ENCODE assay signal across 11 cellular contexts in the genomic region with DNA sequence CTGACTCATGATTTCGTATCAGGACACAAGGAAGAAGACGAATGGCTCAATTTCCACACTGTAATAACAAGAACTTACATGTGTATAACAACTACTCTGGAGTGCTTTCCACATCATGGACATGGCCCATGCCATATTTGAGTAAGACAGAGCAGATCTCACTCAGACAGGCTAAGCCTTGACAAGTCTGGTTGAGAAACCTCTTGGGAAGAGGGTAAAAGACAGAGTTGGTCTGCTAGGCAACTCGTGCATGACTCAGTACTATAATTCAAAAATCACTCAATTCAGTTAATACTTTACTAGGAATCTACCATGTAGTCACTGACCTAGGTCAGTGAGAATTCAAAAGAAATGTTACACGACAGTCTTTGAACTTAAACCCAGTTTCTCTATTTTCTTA. TPM values are rescaled to one million over a fixed set of nuclear protein-coding genes. Genes with fewer than 3 reads are reported as not detected.
A peak's percentile ranks its signal among the peaks of the same experiment; 100 is the strongest.
DNase-seq lines count a peak whose midpoint lies in the region; ATAC-seq, FAIRE-seq and TF ChIP-seq lines count a peak whose summit lies in the region.
"Had no signal": no experiment of that assay in that cellular context is flagged by ENCODE, and none has a peak within 500 bp of the region (broad histone marks: within the 10 kb centered on the region; RNA-seq: fewer than 3 reads in every experiment).

No MANE protein-coding gene starts in this region.

- CTCF ChIA-PET in activated CD8-positive, alpha-beta memory T cell treated with anti-CD3 and anti-CD28 coated beads, Interleukin-2, amount 10 ng/mL, durations not matched to agents 7 days and 5 days (lab: Charles Lee): interaction anchor here (2.6 kb wide), 1 partner anchor 39 kb away, joined by 7 read pairs; no protein-coding TSS in a partner anchor

- no peaks in the 10 kb centered on the region for H3K9me3 ChIP-seq in smooth muscle cell (replicated peaks; ENCODE audit: low read depth)

- H3K9me3 Mint-ChIP-seq in activated CD8-positive, alpha-beta memory T cell treated with anti-CD3 and anti-CD28 coated beads, Interleukin-2, amount 10 ng/mL, durations not matched to agents 7 days and 5 days (ENCODE audit: low read depth): no peaks in the 10 kb centered on the region
- no peaks in the 10 kb centered on the region for H3K9me3 Mint-ChIP-seq in activated T-helper 2 cell treated with anti-CD3 and anti-CD28 coated beads, Interferon-gamma antibody, Interleukin-2, Interleukin-4, amounts not matched to agents 10 μg/mL and 5 μg/mL and 100 μg/mL, durations not matched to agents 14 hours and 24 hours and 36 hours
- H3K9me3 Mint-ChIP-seq: activated naive CD4-positive, alpha-beta T cell treated with anti-CD3 and anti-CD28 coated beads, Interleukin-2, amount 50 U/mL, for 24 hours had no signal

- H3K4me2 ChIP-seq in smooth muscle cell: no peak overlapping the region
- H3K4me2 ChIP-seq: PC-9 had no signal

- peak; percentile 27 for ATAC-seq in activated CD8-positive, alpha-beta memory T cell treated with anti-CD3 and anti-CD28 coated beads, Interleukin-2, amount 10 ng/mL, durations not matched to agents 7 days and 5 days
- ATAC-seq in HG02943 (IDR thresholded peaks at IDR 0.05; ENCODE audit: low read depth, unreplicated experiment): peak; percentile 82

- H3K4me3 ChIP-seq in smooth muscle cell: no peak overlapping the region
- H3K4me3 ChIP-seq: PC-9 had no signal

- H3K4me1 ChIP-seq in smooth muscle cell (ENCODE audit: low read depth): no peaks in the 10 kb centered on the region

- no peak for DNase-seq in activated CD8-positive, alpha-beta memory T cell treated with anti-CD3 and anti-CD28 coated beads, Interleukin-2, amount 10 ng/mL, durations not matched to agents 7 days and 5 days
- DNase-seq in activated CD8-positive, alpha-beta memory T cell treated with anti-CD3 and anti-CD28 coated beads, Interleukin-2, amount 50 U/mL, for 48 hours: no peak
- DNase-seq in activated T-helper 2 cell treated with anti-CD3 and anti-CD28 coated beads, Interferon-gamma antibody, Interleukin-2, Interleukin-4, amounts not matched to agents 10 μg/mL and 5 μg/mL and 100 μg/mL, durations not matched to agents 14 hours and 24 hours and 36 hours (ENCODE audit: low spot score): no peak
- no peak for DNase-seq in smooth muscle cell (lab: John Stamatoyannopoulos, UW; ENCODE audit: unreplicated experiment)
- no peak for DNase-seq in NCI-H128 (lab: John Stamatoyannopoulos, UW; ENCODE audit: unreplicated experiment)
- no peak for DNase-seq in urothelium cell line (ENCODE audit: low spot score)
- no peak for DNase-seq in foreskin melanocyte
- DNase-seq: kidney, PC-9 had no signal

- H4K20me1 ChIP-seq in smooth muscle cell (ENCODE audit: low read depth): no peaks in the 10 kb centered on the region

- H2AFZ ChIP-seq in smooth muscle cell (ENCODE audit: low read depth): no peak overlapping the region
- H2AFZ ChIP-seq: PC-9 had no signal

- H3K79me2 ChIP-seq in smooth muscle cell (ENCODE audit: low read depth): no peaks in the 10 kb centered on the region

- H3K36me3 Mint-ChIP-seq in activated CD8-positive, alpha-beta memory T cell treated with anti-CD3 and anti-CD28 coated beads, Interleukin-2, amount 10 ng/mL, durations not matched to agents 7 days and 5 days: peaks cover 31% of the 10 kb centered on the region
- H3K36me3 Mint-ChIP-seq in activated T-helper 2 cell treated with anti-CD3 and anti-CD28 coated beads, Interferon-gamma antibody, Interleukin-2, Interleukin-4, amounts not matched to agents 10 μg/mL and 5 μg/mL and 100 μg/mL, durations not matched to agents 14 hours and 24 hours and 36 hours (ENCODE audit: low read depth): peaks cover 38% of the 10 kb centered on the region

- peaks cover 2% of the 10 kb centered on the region for H3K27me3 Mint-ChIP-seq in activated CD8-positive, alpha-beta memory T cell treated with anti-CD3 and anti-CD28 coated beads, Interleukin-2, amount 10 ng/mL, durations not matched to agents 7 days and 5 days
- H3K27me3 Mint-ChIP-seq in activated T-helper 2 cell treated with anti-CD3 and anti-CD28 coated beads, Interferon-gamma antibody, Interleukin-2, Interleukin-4, amounts not matched to agents 10 μg/mL and 5 μg/mL and 100 μg/mL, durations not matched to agents 14 hours and 24 hours and 36 hours (ENCODE audit: low read depth): no peaks in the 10 kb centered on the region
- H3K27me3 Mint-ChIP-seq: activated naive CD4-positive, alpha-beta T cell treated with anti-CD3 and anti-CD28 coated beads, Interleukin-2, amount 50 U/mL, for 24 hours had no signal

- peak overlapping the region; percentile 52 for H3K27ac ChIP-seq in smooth muscle cell (ENCODE audit: low read depth)
- H3K27ac ChIP-seq: PC-9 had no signal

- H3F3A ChIP-seq in smooth muscle cell (ENCODE audit: low read depth): no peaks in the 10 kb centered on the region

- intact Hi-C loops in activated T-helper 2 cell treated with anti-CD3 and anti-CD28 coated beads, Interferon-gamma antibody, Interleukin-2, Interleukin-4, amounts not matched to agents 10 μg/mL and 5 μg/mL and 100 μg/mL, durations not matched to agents 14 hours and 24 hours and 36 hours (cut with micrococcal nuclease): loop anchor here (5.0 kb wide), 1 partner anchor 36 kb away; no protein-coding TSS in a partner anchor

- H3K36me3 ChIP-seq in smooth muscle cell (ENCODE audit: low read depth): peaks cover 4% of the 10 kb centered on the region

- H3K27ac Mint-ChIP-seq in activated CD8-positive, alpha-beta memory T cell treated with anti-CD3 and anti-CD28 coated beads, Interleukin-2, amount 10 ng/mL, durations not matched to agents 7 days and 5 days: peak overlapping the region; percentile 4
- peak overlapping the region; percentile 51 for H3K27ac Mint-ChIP-seq in activated T-helper 2 cell treated with anti-CD3 and anti-CD28 coated beads, Interferon-gamma antibody, Interleukin-2, Interleukin-4, amounts not matched to agents 10 μg/mL and 5 μg/mL and 100 μg/mL, durations not matched to agents 14 hours and 24 hours and 36 hours
- H3K27ac Mint-ChIP-seq: activated naive CD4-positive, alpha-beta T cell treated with anti-CD3 and anti-CD28 coated beads, Interleukin-2, amount 50 U/mL, for 24 hours had no signal

- H3K4me1 Mint-ChIP-seq in activated CD8-positive, alpha-beta memory T cell treated with anti-CD3 and anti-CD28 coated beads, Interleukin-2, amount 10 ng/mL, durations not matched to agents 7 days and 5 days: peaks cover 3% of the 10 kb centered on the region
- H3K4me1 Mint-ChIP-seq in activated T-helper 2 cell treated with anti-CD3 and anti-CD28 coated beads, Interferon-gamma antibody, Interleukin-2, Interleukin-4, amounts not matched to agents 10 μg/mL and 5 μg/mL and 100 μg/mL, durations not matched to agents 14 hours and 24 hours and 36 hours (ENCODE audit: low read depth): peaks cover 4% of the 10 kb centered on the region
- H3K4me1 Mint-ChIP-seq: activated naive CD4-positive, alpha-beta T cell treated with anti-CD3 and anti-CD28 coated beads, Interleukin-2, amount 50 U/mL, for 24 hours had no signal

- peaks cover 6% of the 10 kb centered on the region for H3K27me3 ChIP-seq in smooth muscle cell (ENCODE audit: low read depth)

- no peak overlapping the region for H3K9ac ChIP-seq in smooth muscle cell (ENCODE audit: low read depth)

- 72% methylated on average over 4 of the region's 4 CpGs for WGBS in smooth muscle cell (ENCODE audit: low lambda C conversion rate)

- FAIRE-seq in urothelium cell line (lab: Jason Lieb, UNC): no peak
- FAIRE-seq: kidney had no signal

- no peak for TF ChIP-seq CTCF in smooth muscle cell (IDR thresholded peaks at IDR 0.05; ENCODE audit: borderline replicate concordance, insufficient read depth, poor library complexity, severe bottlenecking)

- H3K4me3 Mint-ChIP-seq in activated CD8-positive, alpha-beta memory T cell treated with anti-CD3 and anti-CD28 coated beads, Interleukin-2, amount 10 ng/mL, durations not matched to agents 7 days and 5 days: no peak overlapping the region
- H3K4me3 Mint-ChIP-seq in activated T-helper 2 cell treated with anti-CD3 and anti-CD28 coated beads, Interferon-gamma antibody, Interleukin-2, Interleukin-4, amounts not matched to agents 10 μg/mL and 5 μg/mL and 100 μg/mL, durations not matched to agents 14 hours and 24 hours and 36 hours (ENCODE audit: low read depth): no peak overlapping the region
- H3K4me3 Mint-ChIP-seq: activated naive CD4-positive, alpha-beta T cell treated with anti-CD3 and anti-CD28 coated beads, Interleukin-2, amount 50 U/mL, for 24 hours had no signal

RNA-seq across cellular contexts. Expression of gene THSD1, which starts 5.7 kb away (rescaled TPM):
- total RNA-seq in activated CD8-positive, alpha-beta memory T cell treated with anti-CD3 and anti-CD28 coated beads, Interleukin-2, amount 10 ng/mL, durations not matched to agents 7 days and 5 days: under 1 TPM; 0.26 TPM
- total RNA-seq in activated T-helper 2 cell treated with anti-CD3 and anti-CD28 coated beads, Interferon-gamma antibody, Interleukin-2, Interleukin-4, amounts not matched to agents 10 μg/mL and 5 μg/mL and 100 μg/mL, durations not matched to agents 14 hours and 24 hours and 36 hours: 0.34 and 0.39 TPM in 2 replicates
- total RNA-seq in smooth muscle cell: 0.54 and 0.67 TPM in 2 replicates
- 0.08 and 1.1 TPM in 2 replicates for polyA plus RNA-seq in smooth muscle cell

RNA-seq across cellular contexts. Expression of gene VPS36, which starts 38.8 kb away (rescaled TPM):
- total RNA-seq in activated CD8-positive, alpha-beta memory T cell treated with anti-CD3 and anti-CD28 coated beads, Interleukin-2, amount 10 ng/mL, durations not matched to agents 7 days and 5 days: 10 to 100 TPM; 42.5 to 46.7 TPM
- total RNA-seq in activated T-helper 2 cell treated with anti-CD3 and anti-CD28 coated beads, Interferon-gamma antibody, Interleukin-2, Interleukin-4, amounts not matched to agents 10 μg/mL and 5 μg/mL and 100 μg/mL, durations not matched to agents 14 hours and 24 hours and 36 hours: 52.3 and 53.5 TPM in 2 replicates
- 31.7 and 45.9 TPM in 2 replicates for total RNA-seq in smooth muscle cell
- polyA plus RNA-seq in smooth muscle cell: 18.2 and 19.0 TPM in 2 replicates

RNA-seq across cellular contexts. Expression of gene CKAP2, which starts 43.6 kb away (rescaled TPM):
- 10 to 100 TPM; 63.7 to 71.7 TPM for total RNA-seq in activated CD8-positive, alpha-beta memory T cell treated with anti-CD3 and anti-CD28 coated beads, Interleukin-2, amount 10 ng/mL, durations not matched to agents 7 days and 5 days
- 44.3 and 46.9 TPM in 2 replicates for total RNA-seq in activated T-helper 2 cell treated with anti-CD3 and anti-CD28 coated beads, Interferon-gamma antibody, Interleukin-2, Interleukin-4, amounts not matched to agents 10 μg/mL and 5 μg/mL and 100 μg/mL, durations not matched to agents 14 hours and 24 hours and 36 hours
- total RNA-seq in smooth muscle cell: 19.6 and 24.9 TPM in 2 replicates
- 11.8 and 14.4 TPM in 2 replicates for polyA plus RNA-seq in smooth muscle cell
